In the genomic region with DNA sequence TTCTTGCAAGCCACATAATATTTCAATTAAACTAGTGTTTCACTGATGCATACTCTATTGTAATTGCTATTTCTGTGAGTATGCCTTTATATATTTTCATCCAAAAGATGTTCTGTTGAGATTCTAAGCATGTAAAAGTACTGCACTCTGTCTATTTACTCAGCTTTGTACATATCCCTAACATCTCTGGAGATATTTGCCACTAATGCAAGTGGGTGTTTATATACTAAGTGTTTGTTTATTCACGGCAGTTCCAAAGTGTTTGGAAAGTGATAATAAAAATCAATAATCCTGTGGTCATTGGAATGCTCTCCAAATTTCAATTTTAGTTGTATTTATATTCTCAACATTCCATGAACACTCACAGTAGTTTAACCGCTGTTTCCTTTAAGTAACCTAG, we compare ENCODE assay signal across 24 cellular contexts.
"Had no signal": no experiment of that assay in that cellular context is flagged by ENCODE, and none has a peak within 500 bp of the region (broad histone marks: within the 10 kb centered on the region; RNA-seq: fewer than 3 reads in every experiment).

No MANE protein-coding gene starts in this region.

- H3K4me1 ChIP-seq: colonic mucosa, psoas muscle, thyroid gland had no signal

- DNase-seq: activated CD4-positive, alpha-beta memory T cell treated with anti-CD3 and anti-CD28 coated beads, Interleukin-2, amount 10 ng/mL, durations not matched to agents 7 days and 5 days; activated CD4-positive, alpha-beta T cell treated with anti-CD3 and anti-CD28 coated beads for 48 hours; activated CD4-positive, CD25-positive, alpha-beta regulatory T cell; activated CD8-positive, alpha-beta memory T cell treated with anti-CD3 and anti-CD28 coated beads, Interleukin-2, amount 10 ng/mL, durations not matched to agents 7 days and 5 days; activated naive CD4-positive, alpha-beta T cell treated with anti-CD3 and anti-CD28 coated beads, Interleukin-2, amount 10 ng/mL, durations not matched to agents 7 days and 5 days; activated naive CD8-positive, alpha-beta T cell treated with anti-CD3 and anti-CD28 coated beads, Interleukin-2, amount 50 U/mL, for 24 hours; activated T-cell treated with anti-CD3 and anti-CD28 coated beads, Interleukin-2, amount 50 U/mL, for 1 hour; anterior cingulate cortex; brain microvascular endothelial cell; colonic mucosa; endodermal cell; foreskin fibroblast; hippocampal formation; left cardiac atrium; mucosa of descending colon; naive B cell; psoas muscle; right cardiac atrium; stimulated activated CD4-positive, alpha-beta T cell treated with anti-CD3 and anti-CD28 coated beads, Interleukin-2, amount 100 ng/mL, for 24 hours; stimulated activated naive CD4-positive, alpha-beta T cell treated with Interleukin-2 at 50 U/mL for 16 hours; thyroid gland had no signal

- FAIRE-seq: islet of Langerhans had no signal

- H3K27ac ChIP-seq: brain microvascular endothelial cell, colonic mucosa, epithelial cell of prostate, psoas muscle, thyroid gland had no signal

- ATAC-seq: activated CD8-positive, alpha-beta memory T cell treated with anti-CD3 and anti-CD28 coated beads, Interleukin-2, amount 10 ng/mL, durations not matched to agents 7 days and 5 days; activated naive CD8-positive, alpha-beta T cell treated with anti-CD3 and anti-CD28 coated beads, Interleukin-2, amount 50 U/mL, for 24 hours; activated T-helper 17 cell treated with anti-CD3 and anti-CD28 coated beads, Interleukin-2, amount 50 U/mL, for 72 hours; left cardiac atrium; mucosa of descending colon; psoas muscle; right cardiac atrium had no signal

- H3K4me3 ChIP-seq: colonic mucosa, mucosa of descending colon, psoas muscle, thyroid gland had no signal

- H3K27me3 ChIP-seq: brain microvascular endothelial cell, colonic mucosa, thyroid gland had no signal

- H3K9me3 ChIP-seq: colonic mucosa, mucosa of descending colon, psoas muscle, thyroid gland had no signal

- H3K36me3 ChIP-seq: brain microvascular endothelial cell, colonic mucosa, thyroid gland had no signal
